In the genomic region with DNA sequence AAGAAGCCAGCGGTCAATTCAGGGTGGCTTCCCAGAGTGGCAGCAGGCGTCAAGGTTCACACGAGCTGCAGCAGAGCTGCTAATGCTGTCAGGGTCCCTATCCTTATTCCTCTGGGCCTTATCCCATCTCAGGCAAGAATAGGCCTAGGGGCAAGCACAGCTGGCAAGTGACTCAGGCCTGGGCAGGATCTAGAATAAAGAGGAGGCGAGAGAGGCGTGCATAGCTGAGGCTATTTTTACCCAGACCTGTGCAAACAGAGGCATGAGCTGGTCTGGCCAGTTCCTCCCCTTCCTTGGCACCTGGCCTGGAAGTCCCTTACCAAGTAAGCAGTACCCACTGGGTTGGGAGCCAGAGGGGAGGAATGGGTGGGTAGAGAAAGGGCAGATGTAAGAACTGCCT, we compare ENCODE assay signal across 8 cellular contexts. TPM values are rescaled to one million over a fixed set of nuclear protein-coding genes. Genes with fewer than 3 reads are reported as not detected.
DNase-seq lines count a peak whose midpoint lies in the region; ATAC-seq, FAIRE-seq and TF ChIP-seq lines count a peak whose summit lies in the region.

No MANE protein-coding gene starts in this region.

- H3K4me3 Mint-ChIP-seq in nephron progenitor cell, result no peak overlapping the region

- no peaks in the 10 kb centered on the region for H3K27me3 ChIP-seq in ascending aorta
- no peaks in the 10 kb centered on the region for H3K27me3 ChIP-seq in BE2C

- peaks cover 17% of the 10 kb centered on the region for H3K27me3 Mint-ChIP-seq in nephron progenitor cell (ENCODE audit: low read depth, poor library complexity)

- no peak for TF ChIP-seq CTCF in GM10248 (IDR thresholded peaks at IDR 0.05; ENCODE audit: control extremely low read depth, extremely low read depth, low read depth, missing control alignments)
- no peak for TF ChIP-seq CTCF in ascending aorta (IDR thresholded peaks at IDR 0.05)
- no peak for TF ChIP-seq CTCF in mucosa of descending colon (IDR thresholded peaks at IDR 0.05)
- TF ChIP-seq CTCF in nephron progenitor cell (IDR thresholded peaks at IDR 0.05), result no peak
- TF ChIP-seq CTCF in BE2C (IDR thresholded peaks at IDR 0.05; ENCODE audit: low read depth, low read length), result no peak

- no peaks in the 10 kb centered on the region for H3K36me3 Mint-ChIP-seq in nephron progenitor cell (ENCODE audit: low read depth)

- peaks cover 4 to 13% of the 10 kb centered on the region in 2 donors for H3K4me1 ChIP-seq in ascending aorta
- H3K4me1 ChIP-seq in mucosa of descending colon (ENCODE audit: low read depth), result peaks cover 5% of the 10 kb centered on the region
- H3K4me1 ChIP-seq in BE2C, result no peaks in the 10 kb centered on the region

- H3K9me3 Mint-ChIP-seq in nephron progenitor cell, result no peaks in the 10 kb centered on the region

- no peak for FAIRE-seq in frontal cortex (lab: Jason Lieb, UNC)

- no peak overlapping the region for H3K4me3 ChIP-seq in ascending aorta
- no peak overlapping the region for H3K4me3 ChIP-seq in mucosa of descending colon
- no peak overlapping the region for H3K4me3 ChIP-seq in BE2C (ENCODE audit: low read depth, low read length)

- intact Hi-C loops in ascending aorta (cut with DNase I) (no loop called here), mucosa of descending colon (cut with DNase I, micrococcal nuclease) (no loop called here)

- CTCF ChIA-PET in GM10248 (lab: Yijun Ruan, JAX), result no interaction called here

- DNase-seq in GM10248 (ENCODE audit: extremely low spot score), result peak; percentile 50
- peak; percentile 57 to 83 for DNase-seq in ascending aorta (ENCODE audit: low spot score in 2 of 2)
- DNase-seq in mucosa of descending colon, result peak in 2 of 3 donors; percentile 49 to 73
- no peak for DNase-seq in nephron progenitor cell
- no peak for DNase-seq in BE2C
- DNase-seq in frontal cortex (ENCODE audit: low spot score in 2 of 2), result no peak

- peak overlapping the region; percentile 57 to 85 for H3K27ac ChIP-seq in ascending aorta

- no peak overlapping the region for H3K27ac Mint-ChIP-seq in nephron progenitor cell

- H3K36me3 ChIP-seq in ascending aorta (no peaks in the 10 kb centered on the region), mucosa of descending colon (ENCODE audit: low read depth) (no peaks in the 10 kb centered on the region), BE2C (no peaks in the 10 kb centered on the region)

- H3K9me3 ChIP-seq in ascending aorta (no peaks in the 10 kb centered on the region), mucosa of descending colon (no peaks in the 10 kb centered on the region), BE2C (no peaks in the 10 kb centered on the region)

- no peaks in the 10 kb centered on the region for H3K4me1 Mint-ChIP-seq in nephron progenitor cell

- ATAC-seq in GM21515 (IDR thresholded peaks at IDR 0.05; ENCODE audit: unreplicated experiment) (peak; percentile 91), HG03575 (IDR thresholded peaks at IDR 0.05; ENCODE audit: extremely low read depth, insufficient number of reproducible peaks, low FRiP score, unreplicated experiment) (peak; percentile 95), mucosa of descending colon (peak; percentile 91)

- POLR2A ChIA-PET in GM10248 (lab: Yijun Ruan, JAX), result interaction anchor here (0.5 kb wide), 1 partner anchor 10 kb away, joined by 5 read pairs; no protein-coding TSS in a partner anchor

RNA-seq across cellular contexts. Expression of a gene that starts 12.2 kb away (rescaled TPM):
- 3.5 TPM for total RNA-seq in ascending aorta
- total RNA-seq in mucosa of descending colon, result 100 to 1,000 TPM in 2 of 3 donors, 10 to 100 TPM in 1; 68.9 to 202 (median 148) TPM
- not detected for polyA plus RNA-seq in BE2C (2012; ENCODE audit: insufficient read depth, insufficient read length, low read depth)
- 0.41 TPM for total RNA-seq in frontal cortex

Comparison
In these comparisons a context has a peak if more than half of its experiments do, and no peak if none do; other contexts are left out.
1. DNase-seq: peak in GM10248 (single experiment), ascending aorta (2 of 2) and mucosa of descending colon (2 of 3); none in nephron progenitor cell (single experiment), BE2C (single experiment) and frontal cortex (0 of 2).
2. RNA of a gene that starts 12.2 kb away (total RNA-seq): 68.9 to 202 TPM in mucosa of descending colon; 3.5 TPM in ascending aorta (single experiment) and 0.41 TPM in frontal cortex (single experiment); every median in the first group is over 10 times any median in the second.
3. Peak in every context shown above with its lines, with median percentiles within 50 percentile points of each other: ATAC-seq.